ENCODE assay signal across 8 cellular contexts in genomic region chr14:93331375-93332031, GRCh38. TPM values are rescaled to one million over a fixed set of nuclear protein-coding genes. Genes with fewer than 3 reads are reported as not detected.
DNase-seq lines count a peak whose midpoint lies in the region; ATAC-seq and TF ChIP-seq lines count a peak whose summit lies in the region.

No MANE protein-coding gene starts in this region.

- no peak overlapping the region for H3K14ac ChIP-seq in neuronal stem cell (ENCODE audit: low read length)

- no peaks in the 10 kb centered on the region for H3K27me3 Mint-ChIP-seq in CD4-positive, CD25-positive, alpha-beta regulatory T cell

- H2BK12ac ChIP-seq in neuronal stem cell (ENCODE audit: low read length): no peak overlapping the region

- peak overlapping the region; percentile 8 to 94 (median 93) for H3K27ac Mint-ChIP-seq in CD4-positive, CD25-positive, alpha-beta regulatory T cell

- no peak overlapping the region for H3K9ac ChIP-seq in neuronal stem cell (ENCODE audit: low read depth, low read length, poor library complexity)

- no peak overlapping the region for H2AFZ ChIP-seq in neuronal stem cell (ENCODE audit: low read length)

- TF ChIP-seq CTCF in esophagus muscularis mucosa (IDR thresholded peaks at IDR 0.05): no peak

- TF ChIP-seq POLR2A in esophagus muscularis mucosa (IDR thresholded peaks at IDR 0.05; ENCODE audit: low read depth): no peak

- H3K36me3 ChIP-seq in CD4-positive, CD25-positive, alpha-beta regulatory T cell (ENCODE audit: control insufficient read depth, insufficient read depth, low read length): no peaks in the 10 kb centered on the region
- H3K36me3 ChIP-seq in SJSA1 (peaks cover 14% of the 10 kb centered on the region), esophagus muscularis mucosa (no peaks in the 10 kb centered on the region), neuronal stem cell (replicated peaks in 1 of 2; ENCODE audit: control insufficient read depth in 2 of 2, insufficient read depth in 2 of 2, low read length in 2 of 2) (no peaks in the 10 kb centered on the region)

- TF ChIP-seq EP300 in esophagus muscularis mucosa (IDR thresholded peaks at IDR 0.05): no peak

- H3K9me3 Mint-ChIP-seq in CD4-positive, CD25-positive, alpha-beta regulatory T cell: no peaks in the 10 kb centered on the region

- no peaks in the 10 kb centered on the region for H3K9me3 ChIP-seq in CD4-positive, CD25-positive, alpha-beta regulatory T cell (ENCODE audit: control insufficient read depth in 2 of 2, low read length in 2 of 2)
- H3K9me3 ChIP-seq in SJSA1 (replicated peaks) (no peaks in the 10 kb centered on the region; the same call in 1 of the 2 replicates), esophagus muscularis mucosa (no peaks in the 10 kb centered on the region), neuronal stem cell (replicated peaks in 1 of 2; ENCODE audit: control insufficient read depth in 2 of 2, insufficient read depth in 1 of 2, low read depth in 1 of 2, low read length in 2 of 2) (no peaks in the 10 kb centered on the region)

- peaks cover 32% of the 10 kb centered on the region for H3K4me1 ChIP-seq in CD4-positive, CD25-positive, alpha-beta regulatory T cell (ENCODE audit: control insufficient read depth, insufficient read depth, low read length, poor library complexity, severe bottlenecking)
- H3K4me1 ChIP-seq in SJSA1 (replicated peaks) (peaks cover 17% of the 10 kb centered on the region), esophagus muscularis mucosa (peaks cover 25 to 44% (median 38%) of the 10 kb centered on the region in 4 donors), neuronal stem cell (ENCODE audit: control insufficient read depth in 2 of 2, insufficient read depth in 1 of 2, low read depth in 1 of 2, low read length in 2 of 2) (peaks cover 3 to 8% of the 10 kb centered on the region in 2 donors)

- no peak overlapping the region for H2AK5ac ChIP-seq in neuronal stem cell (ENCODE audit: low read depth, low read length)

- no peak overlapping the region for H3K4ac ChIP-seq in neuronal stem cell (ENCODE audit: low read length)

- H2BK15ac ChIP-seq in neuronal stem cell (ENCODE audit: low read length): no peak overlapping the region

- no peaks in the 10 kb centered on the region for H3K27me3 ChIP-seq in CD4-positive, CD25-positive, alpha-beta regulatory T cell (ENCODE audit: control insufficient read depth, insufficient read depth, low read length)
- H3K27me3 ChIP-seq in SJSA1 (replicated peaks) (no peaks in the 10 kb centered on the region), esophagus muscularis mucosa (no peaks in the 10 kb centered on the region), neuronal stem cell (ENCODE audit: control insufficient read depth in 3 of 3, insufficient read depth in 3 of 3, low read depth in 1 of 3, low read length in 3 of 3) (no peaks in the 10 kb centered on the region)

- peak overlapping the region; percentile 93 for H3K4me3 ChIP-seq in CD4-positive, CD25-positive, alpha-beta regulatory T cell (ENCODE audit: low read depth, low read length)
- H3K4me3 ChIP-seq in SJSA1: peak overlapping the region; percentile 89
- peak overlapping the region; percentile 92 to 97 (median 95) for H3K4me3 ChIP-seq in esophagus muscularis mucosa
- peak overlapping the region; percentile 60 to 95 for H3K4me3 ChIP-seq in neuronal stem cell (ENCODE audit: low read length in 2 of 2)

- H3K18ac ChIP-seq in neuronal stem cell (ENCODE audit: low read length): no peak overlapping the region

- no peak overlapping the region for H4K91ac ChIP-seq in neuronal stem cell (ENCODE audit: low read depth, low read length, poor library complexity)

- peak overlapping the region; percentile 82 for H3K27ac ChIP-seq in CD4-positive, CD25-positive, alpha-beta regulatory T cell (ENCODE audit: insufficient read depth, low read length, poor library complexity, severe bottlenecking)
- H3K27ac ChIP-seq in SJSA1 (peak overlapping the region; percentile 91; the same call in 1 of the 2 replicates), esophagus muscularis mucosa (replicated peaks in 1 of 4) (peak overlapping the region; percentile 97 to 99 (median 98)), neuronal stem cell (replicated peaks; ENCODE audit: low read length) (no peak overlapping the region)

- H3K36me3 Mint-ChIP-seq in CD4-positive, CD25-positive, alpha-beta regulatory T cell: no peaks in the 10 kb centered on the region

- no peak for ATAC-seq in CD4-positive, CD25-positive, alpha-beta regulatory T cell (ENCODE audit: low read depth in 2 of 2)
- ATAC-seq in HG03457 (IDR thresholded peaks at IDR 0.05; ENCODE audit: unreplicated experiment): no peak

- H3K4me3 Mint-ChIP-seq in CD4-positive, CD25-positive, alpha-beta regulatory T cell: peak overlapping the region; percentile 93 to 95 (median 94)

- peaks cover 29 to 66% (median 55%) of the 10 kb centered on the region in 4 donors for H3K4me1 Mint-ChIP-seq in CD4-positive, CD25-positive, alpha-beta regulatory T cell

- H3K23ac ChIP-seq in neuronal stem cell (ENCODE audit: low read depth, low read length, poor library complexity): no peak overlapping the region

- no peak for DNase-seq in CD4-positive, CD25-positive, alpha-beta regulatory T cell
- DNase-seq in SJSA1 (ENCODE audit: low read depth in 1 of 2, low spot score in 2 of 2) (no peak), esophagus muscularis mucosa (ENCODE audit: extremely low spot score) (no peak), neuronal stem cell (ENCODE audit: low spot score) (no peak), putamen (ENCODE audit: low spot score) (no peak), mucosa of gallbladder (ENCODE audit: low spot score) (no peak), cerebellar cortex (ENCODE audit: low spot score) (no peak)

- H4K8ac ChIP-seq in neuronal stem cell (ENCODE audit: low read depth, low read length): no peak overlapping the region

- intact Hi-C loops in esophagus muscularis mucosa (cut with DNase I): loop anchor here (5.0 kb wide), 1 partner anchor 124 kb away; the partner anchor contains the start of genes GON7 and UBR7

- peak overlapping the region; percentile 77 for H3K4me2 ChIP-seq in neuronal stem cell (ENCODE audit: insufficient read depth, low read length, poor library complexity, severe bottlenecking)

- peaks cover 2% of the 10 kb centered on the region for H3K79me1 ChIP-seq in neuronal stem cell (ENCODE audit: low read depth, low read length)

- H2BK5ac ChIP-seq in neuronal stem cell (ENCODE audit: low read length): no peak overlapping the region

- 54% methylated on average over 20 of the region's 23 CpGs for WGBS in esophagus muscularis mucosa
- no CpG with 5 or more reads among the region's 23 CpGs for WGBS in neuronal stem cell (ENCODE audit: extremely low coverage in 2 of 2, insufficient read length in 2 of 2, insufficient replicate concordance in 1 of 2), 2 donors

- no peak overlapping the region for H2BK120ac ChIP-seq in neuronal stem cell (ENCODE audit: low read depth, low read length)

RNA-seq across cellular contexts. Expression of gene BTBD7, which starts 1.3 kb away (rescaled TPM):
- 27.8 TPM for total RNA-seq in CD4-positive, CD25-positive, alpha-beta regulatory T cell
- 10 to 100 TPM in 2 of 4 donors, 1 to 10 TPM in 2; 6.5 to 10.8 (median 10.2) TPM for polyA plus RNA-seq in CD4-positive, CD25-positive, alpha-beta regulatory T cell
- total RNA-seq in SJSA1 (2014; rRNA removed; shearing (Covaris generic)): 7.1 and 17.2 TPM in 2 replicates
- total RNA-seq in esophagus muscularis mucosa (10 to 100 TPM; 28.8 to 35.7 (median 30.1) TPM), mucosa of gallbladder (45.1 TPM)
- 18.6 TPM for polyA plus RNA-seq in neuronal stem cell (2013, experiment 1 of 2)
- 19.8 TPM for polyA plus RNA-seq in neuronal stem cell (2013, experiment 2 of 2)

RNA-seq across cellular contexts. Expression of gene COX8C, which starts 15.5 kb away (rescaled TPM):
- not detected for total RNA-seq in CD4-positive, CD25-positive, alpha-beta regulatory T cell
- polyA plus RNA-seq in CD4-positive, CD25-positive, alpha-beta regulatory T cell: under 1 TPM in 1 of 4 donors, not detected in 3; 0.47 TPM
- not detected in 2 replicates for total RNA-seq in SJSA1 (2014; rRNA removed; shearing (Covaris generic))
- total RNA-seq in esophagus muscularis mucosa (not detected), mucosa of gallbladder (0.43 TPM)
- polyA plus RNA-seq in neuronal stem cell (2013, experiment 1 of 2): 0.91 TPM
- polyA plus RNA-seq in neuronal stem cell (2013, experiment 2 of 2): 0.46 TPM
